In genomic region chr9:132823370-132824144, GRCh38 we compare ENCODE assay signal across 26 cellular contexts. TPM values are rescaled to one million over a fixed set of nuclear protein-coding genes. Genes with fewer than 3 reads are reported as not detected.
A peak's percentile ranks its signal among the peaks of the same experiment; 100 is the strongest.
DNase-seq lines count a peak whose midpoint lies in the region; ATAC-seq lines count a peak whose summit lies in the region.
"Had no signal": no experiment of that assay in that cellular context is flagged by ENCODE, and none has a peak within 500 bp of the region (broad histone marks: within the 10 kb centered on the region; RNA-seq: fewer than 3 reads in every experiment).

No MANE protein-coding gene starts in this region.

- H3K27ac Mint-ChIP-seq in activated CD8-positive, alpha-beta T cell treated with anti-CD3 and anti-CD28 coated beads, Interleukin-2, amount 10 ng/mL, durations not matched to agents 7 days and 5 days = peak overlapping the region; percentile 16
- no peak overlapping the region for H3K27ac Mint-ChIP-seq in CD4-positive, alpha-beta memory T cell
- H3K27ac Mint-ChIP-seq: activated naive CD4-positive, alpha-beta T cell treated with anti-CD3 and anti-CD28 coated beads, Interleukin-2, amount 50 U/mL, for 72 hours; mesothelial cell of epicardium; nephron had no signal

- H3K9me3 ChIP-seq in CD4-positive, alpha-beta memory T cell (ENCODE audit: control insufficient read depth in 1 of 2, low read length in 2 of 2) = no peaks in the 10 kb centered on the region
- H3K9me3 ChIP-seq: heart right ventricle, left lung, thyroid gland had no signal

- H3K4me3 Mint-ChIP-seq in activated CD8-positive, alpha-beta T cell treated with anti-CD3 and anti-CD28 coated beads, Interleukin-2, amount 10 ng/mL, durations not matched to agents 7 days and 5 days = no peak overlapping the region
- H3K4me3 Mint-ChIP-seq in CD4-positive, alpha-beta memory T cell = no peak overlapping the region
- H3K4me3 Mint-ChIP-seq: central memory CD8-positive, alpha-beta T cell; mesothelial cell of epicardium; nephron had no signal

- no peak overlapping the region for H3K27ac ChIP-seq in CD4-positive, alpha-beta memory T cell (ENCODE audit: low read depth, low read length)
- H3K27ac ChIP-seq: heart right ventricle, left lung, thyroid gland had no signal

- CTCF ChIA-PET in activated CD8-positive, alpha-beta T cell treated with anti-CD3 and anti-CD28 coated beads, Interleukin-2, amount 10 ng/mL, durations not matched to agents 7 days and 5 days (lab: Charles Lee) = interaction anchor here (0.7 to 1.5 kb wide), 4 partner anchors 26 to 1724 kb away, joined by 3 to 7 read pairs (median 5); no protein-coding TSS in a partner anchor
- CTCF ChIA-PET in CD4-positive, alpha-beta memory T cell (lab: Charles Lee; ENCODE audit: partially characterized antibody) = no interaction called here

- intact Hi-C loops in sciatic nerve (cut with DNase I) = no loop called here
- intact Hi-C loops in CD4-positive, alpha-beta memory T cell (cut with micrococcal nuclease) = no loop called here

- H3K36me3 Mint-ChIP-seq in activated CD8-positive, alpha-beta T cell treated with anti-CD3 and anti-CD28 coated beads, Interleukin-2, amount 10 ng/mL, durations not matched to agents 7 days and 5 days (ENCODE audit: low read depth) = no peaks in the 10 kb centered on the region
- H3K36me3 Mint-ChIP-seq in CD4-positive, alpha-beta memory T cell = no peaks in the 10 kb centered on the region
- H3K36me3 Mint-ChIP-seq: activated naive CD4-positive, alpha-beta T cell treated with anti-CD3 and anti-CD28 coated beads, Interleukin-2, amount 50 U/mL, for 72 hours; mesothelial cell of epicardium had no signal

- no peaks in the 10 kb centered on the region for H3K9me3 Mint-ChIP-seq in activated CD8-positive, alpha-beta T cell treated with anti-CD3 and anti-CD28 coated beads, Interleukin-2, amount 10 ng/mL, durations not matched to agents 7 days and 5 days (ENCODE audit: insufficient read depth)
- no peaks in the 10 kb centered on the region for H3K9me3 Mint-ChIP-seq in CD4-positive, alpha-beta memory T cell
- H3K9me3 Mint-ChIP-seq: activated naive CD4-positive, alpha-beta T cell treated with anti-CD3 and anti-CD28 coated beads, Interleukin-2, amount 50 U/mL, for 72 hours; central memory CD8-positive, alpha-beta T cell; mesothelial cell of epicardium; nephron had no signal

- no peaks in the 10 kb centered on the region for H3K4me1 ChIP-seq in CD4-positive, alpha-beta memory T cell (ENCODE audit: insufficient read depth, low read length)
- H3K4me1 ChIP-seq: left lung, thyroid gland had no signal

- H3K36me3 ChIP-seq in CD4-positive, alpha-beta memory T cell (ENCODE audit: insufficient read depth, low read length) = no peaks in the 10 kb centered on the region
- H3K36me3 ChIP-seq: heart right ventricle, left lung, thyroid gland had no signal

- POLR2A ChIA-PET in activated CD8-positive, alpha-beta T cell treated with anti-CD3 and anti-CD28 coated beads, Interleukin-2, amount 10 ng/mL, durations not matched to agents 7 days and 5 days (lab: Charles Lee) = no interaction called here
- POLR2A ChIA-PET in CD4-positive, alpha-beta memory T cell (lab: Charles Lee; ENCODE audit: partially characterized antibody) = no interaction called here

- DNase-seq in NCI-H146 (lab: John Stamatoyannopoulos, UW) = peak; percentile 7
- no peak for DNase-seq in NCI-H146 treated with DMSO at 0.1 percent for 48 hours (lab: John Stamatoyannopoulos, UW; ENCODE audit: unreplicated experiment)
- DNase-seq in Jurkat, Clone E6-1 (ENCODE audit: low read depth, low spot score) = peak; percentile 89
- DNase-seq in activated CD8-positive, alpha-beta T cell treated with anti-CD3 and anti-CD28 coated beads, Interleukin-2, amount 10 ng/mL, durations not matched to agents 7 days and 5 days = peak; percentile 35
- DNase-seq in sciatic nerve (ENCODE audit: low spot score) = peak; percentile 42
- no peak for DNase-seq in NCI-H2196 (lab: John Stamatoyannopoulos, UW; ENCODE audit: unreplicated experiment)
- DNase-seq in CD4-positive, alpha-beta memory T cell = no peak
- DNase-seq in ureter (ENCODE audit: low spot score) = no peak
- DNase-seq: 8988T; activated CD4-positive, CD25-positive, alpha-beta regulatory T cell treated with anti-CD3 and anti-CD28 coated beads, Interleukin-2, amount 50 U/mL, for 72 hours; DMS79 treated with DMSO at 0.1 percent for 48 hours; heart right ventricle; Kasumi-1; NCI-H1092; NCI-H2081 treated with DMSO at 0.1 percent for 48 hours; NCI-H524; SHP77 treated with DMSO at 0.1 percent for 48 hours; stimulated activated CD4-positive, alpha-beta T cell treated with anti-CD3 and anti-CD28 coated beads, Interleukin-1b, Interleukin-23, amount 100 ng/mL, for 48 hours; thyroid gland had no signal

- peak; percentile 64 for ATAC-seq in activated CD8-positive, alpha-beta T cell treated with anti-CD3 and anti-CD28 coated beads, Interleukin-2, amount 10 ng/mL, durations not matched to agents 7 days and 5 days
- no peak for ATAC-seq in sciatic nerve
- ATAC-seq: activated naive CD4-positive, alpha-beta T cell treated with anti-CD3 and anti-CD28 coated beads, Interleukin-2, amount 50 U/mL, for 72 hours; GM12878; left lung had no signal

- H3K4me3 ChIP-seq in Jurkat, Clone E6-1 (ENCODE audit: low read length) = peak overlapping the region; percentile 42
- no peak overlapping the region for H3K4me3 ChIP-seq in CD4-positive, alpha-beta memory T cell (ENCODE audit: low read length in 2 of 2)
- H3K4me3 ChIP-seq: GM12878, heart right ventricle, left lung, thyroid gland had no signal

- no peaks in the 10 kb centered on the region for H3K27me3 ChIP-seq in CD4-positive, alpha-beta memory T cell (ENCODE audit: insufficient read depth, low read length)
- H3K27me3 ChIP-seq: thyroid gland had no signal

- peaks cover 33% of the 10 kb centered on the region for H3K27me3 Mint-ChIP-seq in activated CD8-positive, alpha-beta T cell treated with anti-CD3 and anti-CD28 coated beads, Interleukin-2, amount 10 ng/mL, durations not matched to agents 7 days and 5 days (ENCODE audit: low read depth)
- H3K27me3 Mint-ChIP-seq in CD4-positive, alpha-beta memory T cell = peaks cover 18 to 31% of the 10 kb centered on the region in 2 donors

- peaks cover 14% of the 10 kb centered on the region for H3K4me1 Mint-ChIP-seq in activated CD8-positive, alpha-beta T cell treated with anti-CD3 and anti-CD28 coated beads, Interleukin-2, amount 10 ng/mL, durations not matched to agents 7 days and 5 days (ENCODE audit: low read depth)
- H3K4me1 Mint-ChIP-seq in CD4-positive, alpha-beta memory T cell = no peaks in the 10 kb centered on the region
- H3K4me1 Mint-ChIP-seq: central memory CD8-positive, alpha-beta T cell; nephron had no signal

RNA-seq across cellular contexts. Expression of gene AK8, which starts 54.5 kb away (rescaled TPM):
- polyA plus RNA-seq in Jurkat, Clone E6-1 (2012; ENCODE audit: insufficient read depth, insufficient read length) = 1.3 TPM
- under 1 TPM in 1 of 2 experiments, not detected in 1; 0.39 TPM for total RNA-seq in activated CD8-positive, alpha-beta T cell treated with anti-CD3 and anti-CD28 coated beads, Interleukin-2, amount 10 ng/mL, durations not matched to agents 7 days and 5 days
- 1.6 TPM for total RNA-seq in sciatic nerve
- total RNA-seq in CD4-positive, alpha-beta memory T cell = under 1 TPM in 1 of 2 experiments, not detected in 1; 0.28 TPM
- not detected for polyA plus RNA-seq in CD4-positive, alpha-beta memory T cell
- total RNA-seq in ureter = 1.7 TPM
- total RNA-seq: activated naive CD4-positive, alpha-beta T cell treated with anti-CD3 and anti-CD28 coated beads, Interleukin-2, amount 50 U/mL, for 72 hours; fibroblast of villous mesenchyme; GM12878 had no signal

RNA-seq across cellular contexts. Expression of gene SPACA9, which starts 55.1 kb away (rescaled TPM):
- 28.5 TPM for polyA plus RNA-seq in Jurkat, Clone E6-1 (2012; ENCODE audit: insufficient read depth, insufficient read length)
- total RNA-seq in activated CD8-positive, alpha-beta T cell treated with anti-CD3 and anti-CD28 coated beads, Interleukin-2, amount 10 ng/mL, durations not matched to agents 7 days and 5 days = 1 to 10 TPM; 6.0 to 7.7 TPM
- total RNA-seq in sciatic nerve (9.3 TPM), ureter (5.4 TPM)
- 1 to 10 TPM; 1.5 to 1.8 TPM for total RNA-seq in CD4-positive, alpha-beta memory T cell
- 1 to 10 TPM; 1.9 to 2.2 TPM for polyA plus RNA-seq in CD4-positive, alpha-beta memory T cell

Comparison
In these comparisons a context has a peak if more than half of its experiments do, and no peak if none do; other contexts are left out.
1. DNase-seq: peak in NCI-H146 (single experiment), Jurkat, Clone E6-1 (single experiment), activated CD8-positive, alpha-beta T cell treated with anti-CD3 and anti-CD28 coated beads, Interleukin-2, amount 10 ng/mL, durations not matched to agents 7 days and 5 days (single experiment) and sciatic nerve (single experiment); none in NCI-H146 treated with DMSO at 0.1 percent for 48 hours (single experiment), NCI-H2196 (single experiment), CD4-positive, alpha-beta memory T cell (0 of 5) and ureter (single experiment).